ENCODE assay signal across 26 cellular contexts in the genomic region with DNA sequence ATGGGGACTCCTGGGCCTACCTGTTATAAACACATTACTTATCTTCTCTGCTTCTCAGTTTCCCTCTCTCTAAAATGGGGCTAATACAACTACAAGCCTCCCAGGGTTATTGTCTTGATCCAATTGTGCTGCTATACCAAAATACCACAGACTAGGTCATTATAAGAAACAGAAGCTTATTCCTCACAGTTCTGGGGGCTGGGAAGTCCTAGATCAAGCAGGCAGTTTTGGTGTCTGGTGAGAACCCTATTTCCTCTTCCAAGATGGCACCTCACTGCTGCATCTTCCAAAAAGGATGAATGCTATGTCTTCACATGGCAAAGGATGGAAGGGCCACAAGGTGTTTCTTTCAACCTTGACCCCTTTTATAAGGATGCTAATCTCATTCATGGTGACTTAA.
"Had no signal": no experiment of that assay in that cellular context is flagged by ENCODE, and none has a peak within 500 bp of the region (broad histone marks: within the 10 kb centered on the region; RNA-seq: fewer than 3 reads in every experiment).

No MANE protein-coding gene starts in this region.

- H3K4me1 ChIP-seq: colonic mucosa, esophagus squamous epithelium, foreskin keratinocyte, gastrocnemius medialis, gastroesophageal sphincter, heart right ventricle had no signal

- H3K36me3 ChIP-seq: colonic mucosa, esophagus squamous epithelium, gastrocnemius medialis, gastroesophageal sphincter, heart left ventricle, heart right ventricle had no signal

- H3K4me3 ChIP-seq: colonic mucosa, coronary artery, dorsolateral prefrontal cortex, esophagus squamous epithelium, gastrocnemius medialis, gastroesophageal sphincter, heart left ventricle, heart right ventricle had no signal

- H3K27me3 ChIP-seq: colonic mucosa, esophagus squamous epithelium, foreskin keratinocyte, gastrocnemius medialis, heart left ventricle, heart right ventricle had no signal

- ATAC-seq: effector memory CD8-positive, alpha-beta T cell; esophagus mucosa; foreskin keratinocyte; gastrocnemius medialis; gastroesophageal sphincter; heart left ventricle; heart right ventricle had no signal

- H3K27ac ChIP-seq: colonic mucosa, coronary artery, dorsolateral prefrontal cortex, epithelial cell of prostate, esophagus squamous epithelium, foreskin keratinocyte, gastrocnemius medialis, gastroesophageal sphincter, heart left ventricle, heart right ventricle had no signal

- H3K9me3 ChIP-seq: colonic mucosa, esophagus squamous epithelium, gastrocnemius medialis had no signal

- FAIRE-seq: colon, endometrium, endothelial cell of umbilical vein, frontal cortex had no signal

- DNase-seq: colonic mucosa; cortex of kidney; dermis blood vessel endothelial cell; dorsolateral prefrontal cortex; effector CD4-positive, alpha-beta T cell; effector CD8-positive, alpha-beta T cell; effector memory CD8-positive, alpha-beta T cell; endodermal cell; erythroblast; esophagus squamous epithelium; foreskin fibroblast; foreskin keratinocyte; foreskin melanocyte; gastrocnemius medialis; glutamatergic neuron; head of caudate nucleus; heart left ventricle; heart right ventricle had no signal
